In the genomic region with DNA sequence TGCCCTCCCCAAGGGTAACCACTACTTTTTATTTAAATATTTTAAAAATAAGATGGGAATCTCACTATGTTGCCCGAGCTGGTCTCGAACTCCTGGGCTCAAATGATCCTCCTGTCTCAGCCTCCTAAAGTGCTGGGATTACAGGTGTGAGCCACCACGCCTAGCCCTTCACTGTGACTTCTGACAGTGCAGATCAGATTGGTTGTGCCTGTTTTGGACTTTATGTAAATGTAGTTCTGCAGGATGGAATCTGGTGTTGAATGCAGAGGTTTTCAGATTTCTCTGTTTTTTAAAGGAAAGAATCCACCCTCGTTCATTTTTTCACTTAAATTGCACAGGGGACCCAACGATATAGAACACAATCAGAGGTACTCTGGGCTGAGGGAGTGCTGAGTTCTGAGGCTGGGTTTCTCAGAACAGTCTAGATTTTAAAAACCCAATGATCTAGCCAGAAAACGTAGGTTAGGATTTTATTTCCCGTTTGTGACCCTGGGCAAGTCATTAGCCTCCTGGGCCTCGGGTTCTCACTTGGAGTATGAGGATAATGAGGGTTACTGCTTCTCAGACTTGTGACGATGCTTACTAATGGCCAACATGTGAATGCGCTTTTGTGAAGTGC, we compare ENCODE assay signal across 17 cellular contexts. TPM values are rescaled to one million over a fixed set of nuclear protein-coding genes. Genes with fewer than 3 reads are reported as not detected.
DNase-seq lines count a peak whose midpoint lies in the region; TF ChIP-seq lines count a peak whose summit lies in the region.
"Had no signal": no experiment of that assay in that cellular context is flagged by ENCODE, and none has a peak within 500 bp of the region (broad histone marks: within the 10 kb centered on the region; RNA-seq: fewer than 3 reads in every experiment).

No MANE protein-coding gene starts in this region.

- H3K27ac Mint-ChIP-seq in brain, result peak overlapping the region in 4 of 5 experiments; percentile 25 to 99 (median 53)
- H3K27ac Mint-ChIP-seq: CD8-positive, alpha-beta T cell had no signal

- no peaks in the 10 kb centered on the region for H3K9me3 ChIP-seq in HEK293 (ENCODE audit: control insufficient read depth, insufficient read depth, low read depth, low read length)
- H3K9me3 ChIP-seq: BLaER1 treated with 17β-estradiol and CSF1 and Interleukin-3, amounts not matched to agents 10 nM and 100 nM had no signal

- DNase-seq in SKM-1 treated with dmso at 0.1 percent for 144 hours (lab: John Stamatoyannopoulos, UW; ENCODE audit: unreplicated experiment) (no peak), GM19238 (ENCODE audit: insufficient read length, low spot score) (no peak), OCI-M2 (lab: John Stamatoyannopoulos, UW; ENCODE audit: unreplicated experiment) (no peak)
- DNase-seq: Karpas-422, NCI-H1930, NCI-H226, PC-3 had no signal

- H3K4me3 Mint-ChIP-seq in brain, result peak overlapping the region in 2 of 5 experiments; percentile 11 to 31
- H3K4me3 Mint-ChIP-seq: CD8-positive, alpha-beta T cell; IgD-negative memory B cell had no signal

- TF ChIP-seq CTCF in HEK293 (tag by site-specific recombination; IDR thresholded peaks at IDR 0.05), result no peak
- TF ChIP-seq CTCF in brain (conservative IDR thresholded peaks at IDR 0.05), result no peak

- no peak overlapping the region for H3K4me3 ChIP-seq in HEK293 (ENCODE audit: low read depth, low read length)
- H3K4me3 ChIP-seq: BLaER1 treated with 17β-estradiol and CSF1 and Interleukin-3, amounts not matched to agents 10 nM and 100 nM had no signal

- H3K36me3 Mint-ChIP-seq in brain, result peaks cover 21% of the 10 kb centered on the region

- CTCF ChIA-PET in HEK293 (lab: Yijun Ruan, JAX), result interaction anchor here (0.6 to 34.8 kb wide), 4 partner anchors 10 to 1688 kb away, joined by 3 to 794 read pairs (median 4); no protein-coding TSS in a partner anchor

- H3K27me3 ChIP-seq in layer of hippocampus (ENCODE audit: control insufficient read depth, insufficient read depth, low read length), result no peaks in the 10 kb centered on the region
- H3K27me3 ChIP-seq: BLaER1 treated with 17β-estradiol and CSF1 and Interleukin-3, amounts not matched to agents 10 nM and 100 nM had no signal

- H3K27me3 Mint-ChIP-seq in brain, result no peaks in the 10 kb centered on the region
- H3K27me3 Mint-ChIP-seq: IgD-negative memory B cell had no signal

- peaks cover 0 to 38% of the 10 kb centered on the region in 2 experiments; a peak in 1 of 3 replicates for H3K36me3 ChIP-seq in HEK293 (ENCODE audit: control insufficient read depth in 2 of 2, insufficient read depth in 1 of 2, low read length in 2 of 2)

- H3K27ac ChIP-seq in HEK293 (ENCODE audit: extremely low read depth, low read depth, low read length), result no peak overlapping the region
- H3K27ac ChIP-seq in layer of hippocampus (ENCODE audit: low read depth, low read length), result peak overlapping the region; percentile 68
- peak overlapping the region; percentile 82 for H3K27ac ChIP-seq in temporal lobe (ENCODE audit: low read depth, low read length)
- H3K27ac ChIP-seq: BLaER1 treated with 17β-estradiol and CSF1 and Interleukin-3, amounts not matched to agents 10 nM and 100 nM; HL-60 had no signal

- no peaks in the 10 kb centered on the region for H3K4me1 ChIP-seq in HEK293 (ENCODE audit: control insufficient read depth, insufficient read depth, low read length)

- peaks cover 28% of the 10 kb centered on the region for H3K4me1 Mint-ChIP-seq in brain
- H3K4me1 Mint-ChIP-seq: IgD-negative memory B cell had no signal

- POLR2A ChIA-PET in HEK293 (lab: Yijun Ruan, JAX), result no interaction called here

- H3K9me3 Mint-ChIP-seq in brain, result no peaks in the 10 kb centered on the region
- H3K9me3 Mint-ChIP-seq: CD8-positive, alpha-beta T cell; IgD-negative memory B cell had no signal

TF ChIP-seq in HEK293, 187 proteins besides CTCF, POLR2A, EP300 and RAD21:
- TF ChIP-seq, protein P1, sequence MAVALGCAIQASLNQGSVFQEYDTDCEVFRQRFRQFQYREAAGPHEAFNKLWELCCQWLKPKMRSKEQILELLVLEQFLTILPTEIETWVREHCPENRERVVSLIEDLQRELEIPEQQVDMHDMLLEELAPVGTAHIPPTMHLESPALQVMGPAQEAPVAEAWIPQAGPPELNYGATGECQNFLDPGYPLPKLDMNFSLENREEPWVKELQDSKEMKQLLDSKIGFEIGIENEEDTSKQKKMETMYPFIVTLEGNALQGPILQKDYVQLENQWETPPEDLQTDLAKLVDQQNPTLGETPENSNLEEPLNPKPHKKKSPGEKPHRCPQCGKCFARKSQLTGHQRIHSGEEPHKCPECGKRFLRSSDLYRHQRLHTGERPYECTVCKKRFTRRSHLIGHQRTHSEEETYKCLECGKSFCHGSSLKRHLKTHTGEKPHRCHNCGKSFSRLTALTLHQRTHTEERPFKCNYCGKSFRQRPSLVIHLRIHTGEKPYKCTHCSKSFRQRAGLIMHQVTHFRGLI (tag by site-specific recombination; IDR thresholded peaks at IDR 0.05), result no peak
- peak; percentile 57 for TF ChIP-seq ZNF600 (tag by site-specific recombination; IDR thresholded peaks at IDR 0.05)
TF ChIP-seq in HEK293: peak in this region for 1.

RNA-seq across cellular contexts. Expression of a gene that starts 6.8 kb away (rescaled TPM):
- polyA plus RNA-seq in brain (ENCODE audit: insufficient read depth, low read depth, low replicate concordance), result 26.2 TPM
- total RNA-seq in temporal lobe, result 10.1 TPM

RNA-seq across cellular contexts. Expression of a gene that starts 11.7 kb away (rescaled TPM):
- polyA plus RNA-seq in brain (ENCODE audit: insufficient read depth, low read depth, low replicate concordance), result 52.5 TPM
- 15.0 TPM for total RNA-seq in temporal lobe

RNA-seq across cellular contexts. Expression of a gene that starts 21.4 kb away (rescaled TPM):
- polyA plus RNA-seq in brain (ENCODE audit: insufficient read depth, low read depth, low replicate concordance), result not detected
- not detected for total RNA-seq in temporal lobe
- total RNA-seq: HT1080, MCF 10A, PC-3 had no signal
- polyA plus RNA-seq: IgD-negative memory B cell had no signal

RNA-seq across cellular contexts. Expression of a gene that starts 51.3 kb away (rescaled TPM):
- polyA plus RNA-seq in brain (ENCODE audit: insufficient read depth, low read depth, low replicate concordance), result 41.5 TPM
- 1.5 TPM for total RNA-seq in temporal lobe
- total RNA-seq: MCF 10A had no signal
